In the genomic region with DNA sequence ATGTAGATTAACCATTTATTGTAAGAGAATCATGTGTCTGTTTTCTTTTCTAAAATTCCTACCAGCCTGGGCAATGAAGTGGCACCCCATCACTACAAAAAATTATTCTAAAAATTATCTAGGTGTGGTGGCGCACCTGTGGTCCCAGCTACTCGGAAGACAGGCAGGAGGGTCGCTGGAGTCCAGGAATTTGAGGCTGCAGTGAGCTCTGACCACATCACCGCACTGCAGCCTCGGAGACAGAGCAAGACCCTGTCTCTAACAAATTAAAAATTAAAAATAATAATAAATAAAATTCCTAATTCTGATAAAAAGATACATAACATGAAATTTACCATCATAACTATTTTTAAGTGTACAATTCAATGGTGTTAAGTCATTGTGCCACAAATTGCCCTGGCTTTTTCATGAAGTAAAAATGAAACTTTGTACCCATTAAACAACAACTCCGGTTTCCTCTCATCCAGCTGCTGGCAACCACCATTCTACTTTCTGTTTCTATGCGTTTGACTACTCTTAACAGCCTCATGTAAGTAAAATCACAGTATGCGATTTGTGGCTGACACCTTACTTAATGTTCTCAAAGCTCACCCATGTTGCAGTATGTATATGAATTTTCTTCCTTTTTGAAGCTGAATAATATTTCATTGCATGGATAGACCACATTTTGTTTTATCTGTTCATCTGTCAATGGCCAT, we compare ENCODE assay signal across 9 cellular contexts. TPM values are rescaled to one million over a fixed set of nuclear protein-coding genes. Genes with fewer than 3 reads are reported as not detected.
DNase-seq lines count a peak whose midpoint lies in the region; ATAC-seq and TF ChIP-seq lines count a peak whose summit lies in the region.
"Had no signal": no experiment of that assay in that cellular context is flagged by ENCODE, and none has a peak within 500 bp of the region (broad histone marks: within the 10 kb centered on the region; RNA-seq: fewer than 3 reads in every experiment).

No MANE protein-coding gene starts in this region.

- intact Hi-C loops in Calu3 (cut with micrococcal nuclease; ENCODE audit: unreplicated experiment): no loop called here
- intact Hi-C loops in gastrocnemius medialis (cut with DNase I; ENCODE audit: low total_unique reads): no loop called here
- intact Hi-C loops in A673 (cut with micrococcal nuclease; ENCODE audit: unreplicated experiment): no loop called here

- peak; percentile 98 for ATAC-seq in HG02943 (IDR thresholded peaks at IDR 0.05; ENCODE audit: low read depth, unreplicated experiment)
- ATAC-seq in stimulated activated naive CD8-positive, alpha-beta T cell treated with anti-CD3 and anti-CD28 coated beads, Interleukin-15, Interleukin-2, amounts not matched to agents 100 U/mL and 50 U/mL, for 24 hours: peak; percentile 87
- ATAC-seq in gastrocnemius medialis: no peak

- no peaks in the 10 kb centered on the region for H3K4me1 Mint-ChIP-seq in Calu3 (ENCODE audit: low read depth, unreplicated experiment)

- no peaks in the 10 kb centered on the region for H3K36me3 ChIP-seq in Peyer's patch
- H3K36me3 ChIP-seq in gastrocnemius medialis: no peaks in the 10 kb centered on the region
- no peaks in the 10 kb centered on the region for H3K36me3 ChIP-seq in A673 (ENCODE audit: insufficient read depth, low read length, poor library complexity, severe bottlenecking)

- H3K27me3 Mint-ChIP-seq in Calu3 (ENCODE audit: unreplicated experiment): no peaks in the 10 kb centered on the region

- no peak overlapping the region for H3K4me3 Mint-ChIP-seq in Calu3 (ENCODE audit: low read depth, unreplicated experiment)

- H3K27ac Mint-ChIP-seq in Calu3 (ENCODE audit: unreplicated experiment): no peak overlapping the region

- H3K36me3 Mint-ChIP-seq in Calu3 (ENCODE audit: insufficient read depth, unreplicated experiment): no peaks in the 10 kb centered on the region

- BruUV-seq in Calu3 (replicated peaks; lab: Mats Ljungman, UMichigan): no TSS peak
- BruUV-seq in A673 (replicated peaks; lab: Mats Ljungman, UMichigan): no TSS peak

- no peaks in the 10 kb centered on the region for H3K9me3 Mint-ChIP-seq in Calu3 (ENCODE audit: low read depth, unreplicated experiment)

- H3K4me1 ChIP-seq in Peyer's patch: peaks cover 0 to 3% (median 0%) of the 10 kb centered on the region in 4 donors
- H3K4me1 ChIP-seq in gastrocnemius medialis: no peaks in the 10 kb centered on the region
- H3K4me1 ChIP-seq in A673 (ENCODE audit: insufficient read depth, low read length, poor library complexity, severe bottlenecking): peaks cover 6% of the 10 kb centered on the region

- POLR2A ChIA-PET in A673 (lab: Charles Lee; ENCODE audit: low non-redundant PET): no interaction called here

- DNase-seq in activated gamma-delta T cell treated with anti-CD3 and anti-CD28 coated beads, Interleukin-2, amount 50 U/mL, for 16 hours (ENCODE audit: low read depth): peak; percentile 12
- DNase-seq in activated gamma-delta T cell treated with Interleukin-2 at 50 U/mL for 16 hours (no peak), Peyer's patch (peak in 2 of 3 donors; percentile 46 to 67), Calu3 (no peak), gastrocnemius medialis (no peak), A673 (ENCODE audit: low spot score) (no peak)
- no peak for DNase-seq in stimulated activated naive CD8-positive, alpha-beta T cell treated with anti-CD3 and anti-CD28 coated beads, Interleukin-15, Interleukin-2, amounts not matched to agents 100 U/mL and 50 U/mL, for 24 hours
- DNase-seq: C1 segment of cervical spinal cord had no signal

- TF ChIP-seq CTCF in Peyer's patch (IDR thresholded peaks at IDR 0.05) (no peak), Calu3 (IDR thresholded peaks at IDR 0.05; ENCODE audit: unreplicated experiment) (no peak), gastrocnemius medialis (IDR thresholded peaks at IDR 0.05 in 4 of 5, conservative IDR thresholded peaks at IDR 0.05 in 1 of 5) (no peak), A673 (conservative IDR thresholded peaks at IDR 0.05; ENCODE audit: low read depth, low read length) (no peak)

- H3K27me3 ChIP-seq in Peyer's patch: no peaks in the 10 kb centered on the region
- H3K27me3 ChIP-seq in gastrocnemius medialis: no peaks in the 10 kb centered on the region
- H3K27me3 ChIP-seq in A673 (replicated peaks; ENCODE audit: insufficient read depth, low read depth, low read length, poor library complexity): no peaks in the 10 kb centered on the region

- in situ Hi-C loops in gastrocnemius medialis (cut with MboI; ENCODE audit: low sequenced_read_pairs in 4 of 4): no loop called here

- TF ChIP-seq POLR2A in Peyer's patch (IDR thresholded peaks at IDR 0.05) (no peak), gastrocnemius medialis (IDR thresholded peaks at IDR 0.05) (no peak)

- no peaks in the 10 kb centered on the region for H3K9me3 ChIP-seq in Peyer's patch
- H3K9me3 ChIP-seq in gastrocnemius medialis: no peaks in the 10 kb centered on the region
- H3K9me3 ChIP-seq in A673 (ENCODE audit: low read depth, low read length, poor library complexity, severe bottlenecking): no peaks in the 10 kb centered on the region

- CTCF ChIA-PET in Calu3 (lab: Charles Lee) (no interaction called here), A673 (lab: Charles Lee) (no interaction called here)

- H3K27ac ChIP-seq in Peyer's patch (peak overlapping the region in 2 of 4 donors; percentile 13 to 61), gastrocnemius medialis (no peak overlapping the region), A673 (ENCODE audit: low read depth, low read length, poor library complexity, severe bottlenecking) (no peak overlapping the region)

- no peak overlapping the region for H3K4me3 ChIP-seq in Peyer's patch
- no peak overlapping the region for H3K4me3 ChIP-seq in gastrocnemius medialis
- no peak overlapping the region for H3K4me3 ChIP-seq in A673 (ENCODE audit: low read depth, low read length, poor library complexity, severe bottlenecking)

RNA-seq across cellular contexts. Expression of gene USP6NL, which starts 20.6 kb away (rescaled TPM):
- total RNA-seq in Peyer's patch (10 to 100 TPM; 15.0 to 52.8 (median 19.3) TPM), Calu3 (2022) (25.3 and 27.5 TPM in 2 replicates), gastrocnemius medialis (1 to 10 TPM; 5.6 to 6.2 (median 5.9) TPM), A673 (2021) (38.7 and 40.0 TPM in 2 replicates)

Comparison
In these comparisons a context has a peak if more than half of its experiments do, and no peak if none do; other contexts are left out.
1. DNase-seq: peak in activated gamma-delta T cell treated with anti-CD3 and anti-CD28 coated beads, Interleukin-2, amount 50 U/mL, for 16 hours (single experiment) and Peyer's patch (2 of 3); none in activated gamma-delta T cell treated with Interleukin-2 at 50 U/mL for 16 hours (single experiment), stimulated activated naive CD8-positive, alpha-beta T cell treated with anti-CD3 and anti-CD28 coated beads, Interleukin-15, Interleukin-2, amounts not matched to agents 100 U/mL and 50 U/mL, for 24 hours (single experiment), Calu3 (single experiment), gastrocnemius medialis (0 of 2) and A673 (single experiment).
2. ATAC-seq: peak in HG02943 (single experiment) and stimulated activated naive CD8-positive, alpha-beta T cell treated with anti-CD3 and anti-CD28 coated beads, Interleukin-15, Interleukin-2, amounts not matched to agents 100 U/mL and 50 U/mL, for 24 hours (single experiment); none in gastrocnemius medialis (0 of 2).